ENCODE assay signal across 8 cellular contexts in genomic region chr13:41058229-41059070, GRCh38. TPM values are rescaled to one million over a fixed set of nuclear protein-coding genes. Genes with fewer than 3 reads are reported as not detected.
DNase-seq lines count a peak whose midpoint lies in the region; ATAC-seq and TF ChIP-seq lines count a peak whose summit lies in the region.

No MANE protein-coding gene starts in this region.

- H3K27ac Mint-ChIP-seq in activated CD8-positive, alpha-beta T cell treated with anti-CD3 and anti-CD28 coated beads, Interleukin-2, amount 10 ng/mL, durations not matched to agents 7 days and 5 days = peak overlapping the region; percentile 23

- TF ChIP-seq CTCF in HL-60 (IDR thresholded peaks at IDR 0.05; ENCODE audit: insufficient read depth, low read length) (no peak), right atrium auricular region (IDR thresholded peaks at IDR 0.05) (no peak), spleen (IDR thresholded peaks at IDR 0.05 in 8 of 11, conservative IDR thresholded peaks at IDR 0.05 in 3 of 11) (no peak)

- ATAC-seq in activated CD8-positive, alpha-beta T cell treated with anti-CD3 and anti-CD28 coated beads, Interleukin-2, amount 10 ng/mL, durations not matched to agents 7 days and 5 days = no peak
- ATAC-seq in GM18867 (IDR thresholded peaks at IDR 0.05; ENCODE audit: unreplicated experiment) = no peak
- ATAC-seq in GM21360 (IDR thresholded peaks at IDR 0.05; ENCODE audit: unreplicated experiment) = no peak

- CTCF ChIA-PET in activated CD8-positive, alpha-beta T cell treated with anti-CD3 and anti-CD28 coated beads, Interleukin-2, amount 10 ng/mL, durations not matched to agents 7 days and 5 days (lab: Charles Lee) = interaction anchor here (0.7 to 1.9 kb wide), 8 partner anchors 16 to 163 kb away, joined by 3 to 20 read pairs (median 4); partner anchors contain the start of gene ELF1

- H3K27ac ChIP-seq in HL-60 (replicated peaks) (peak overlapping the region; percentile 93), right atrium auricular region (peak overlapping the region; percentile 98), spleen (peak overlapping the region in 7 of 8 donors; percentile 93 to 98 (median 97))
- H3K27ac ChIP-seq in effector memory CD4-positive, alpha-beta T cell (ENCODE audit: insufficient read depth, low read length, poor library complexity, severe bottlenecking) = no peak overlapping the region

- H3K4me3 ChIP-seq in HL-60 (replicated peaks; ENCODE audit: insufficient read depth, low read length) (peak overlapping the region; percentile 91), right atrium auricular region (peak overlapping the region; percentile 66 to 77), spleen (peak overlapping the region in 4 of 8 donors; percentile 68 to 91 (median 86))
- no peak overlapping the region for H3K4me3 ChIP-seq in effector memory CD4-positive, alpha-beta T cell (ENCODE audit: insufficient read depth, low read depth, low read length, poor library complexity, severe bottlenecking)

- H3K9me3 ChIP-seq in right atrium auricular region = no peaks in the 10 kb centered on the region
- no peaks in the 10 kb centered on the region for H3K9me3 ChIP-seq in spleen
- H3K9me3 ChIP-seq in effector memory CD4-positive, alpha-beta T cell (ENCODE audit: control insufficient read depth, low read length) = no peaks in the 10 kb centered on the region

- intact Hi-C loops in spleen (cut with DNase I; ENCODE audit: low total_unique reads) = loop anchor here (10.0 kb wide), 3 partner anchors 84 to 264 kb away; no protein-coding TSS in a partner anchor

- peaks cover 61% of the 10 kb centered on the region for H3K4me1 Mint-ChIP-seq in activated CD8-positive, alpha-beta T cell treated with anti-CD3 and anti-CD28 coated beads, Interleukin-2, amount 10 ng/mL, durations not matched to agents 7 days and 5 days (ENCODE audit: low read depth)

- peaks cover 14% of the 10 kb centered on the region for H3K36me3 Mint-ChIP-seq in activated CD8-positive, alpha-beta T cell treated with anti-CD3 and anti-CD28 coated beads, Interleukin-2, amount 10 ng/mL, durations not matched to agents 7 days and 5 days (ENCODE audit: low read depth)

- no peak for TF ChIP-seq POLR2A in spleen (IDR thresholded peaks at IDR 0.05)

- no peaks in the 10 kb centered on the region for H3K9me3 Mint-ChIP-seq in activated CD8-positive, alpha-beta T cell treated with anti-CD3 and anti-CD28 coated beads, Interleukin-2, amount 10 ng/mL, durations not matched to agents 7 days and 5 days (ENCODE audit: insufficient read depth)

- H3K4me3 Mint-ChIP-seq in activated CD8-positive, alpha-beta T cell treated with anti-CD3 and anti-CD28 coated beads, Interleukin-2, amount 10 ng/mL, durations not matched to agents 7 days and 5 days = peak overlapping the region; percentile 99

- H3K36me3 ChIP-seq in right atrium auricular region (no peaks in the 10 kb centered on the region), spleen (peaks cover 0 to under 1% (median 0%) of the 10 kb centered on the region in 6 donors)
- no peaks in the 10 kb centered on the region for H3K36me3 ChIP-seq in effector memory CD4-positive, alpha-beta T cell (ENCODE audit: control insufficient read depth, insufficient read depth, low read length)

- H3K27me3 Mint-ChIP-seq in activated CD8-positive, alpha-beta T cell treated with anti-CD3 and anti-CD28 coated beads, Interleukin-2, amount 10 ng/mL, durations not matched to agents 7 days and 5 days (ENCODE audit: low read depth) = no peaks in the 10 kb centered on the region

- DNase-seq in HL-60 (ENCODE audit: low read depth in 1 of 2, low spot score in 1 of 2) (peak in 1 of 2 experiments; percentile 32), right atrium auricular region (ENCODE audit: low spot score) (no peak), spleen (no peak), NCI-H1694 (lab: John Stamatoyannopoulos, UW) (no peak)
- no peak for DNase-seq in activated CD8-positive, alpha-beta T cell treated with anti-CD3 and anti-CD28 coated beads, Interleukin-2, amount 10 ng/mL, durations not matched to agents 7 days and 5 days
- DNase-seq in effector memory CD4-positive, alpha-beta T cell = no peak

- POLR2A ChIA-PET in activated CD8-positive, alpha-beta T cell treated with anti-CD3 and anti-CD28 coated beads, Interleukin-2, amount 10 ng/mL, durations not matched to agents 7 days and 5 days (lab: Charles Lee) = interaction anchor here (0.7 to 2.4 kb wide), 3 partner anchors 39 to 84 kb away, joined by 3 to 19 read pairs (median 4); partner anchors contain the start of gene ELF1

- H3K4me1 ChIP-seq in right atrium auricular region = peaks cover 0 to 66% of the 10 kb centered on the region in 2 donors
- peaks cover 24 to 82% (median 71%) of the 10 kb centered on the region in 6 donors for H3K4me1 ChIP-seq in spleen
- peaks cover 4% of the 10 kb centered on the region for H3K4me1 ChIP-seq in effector memory CD4-positive, alpha-beta T cell (ENCODE audit: control insufficient read depth, insufficient read depth, low read length, poor library complexity, severe bottlenecking)

- H3K27me3 ChIP-seq in HL-60 (ENCODE audit: insufficient read depth, poor library complexity, severe bottlenecking) = no peaks in the 10 kb centered on the region
- H3K27me3 ChIP-seq in right atrium auricular region = no peaks in the 10 kb centered on the region
- no peaks in the 10 kb centered on the region for H3K27me3 ChIP-seq in spleen (replicated peaks in 1 of 7)
- no peaks in the 10 kb centered on the region for H3K27me3 ChIP-seq in effector memory CD4-positive, alpha-beta T cell (replicated peaks; ENCODE audit: control insufficient read depth, insufficient read depth, low read length, poor library complexity, severe bottlenecking)

- WGBS in spleen, 5 donors = 85 to 90% (median 88%) methylated on average over 18 of the region's 18 CpGs

RNA-seq across cellular contexts. Expression of gene WBP4, which starts 2.9 kb away (rescaled TPM):
- total RNA-seq in activated CD8-positive, alpha-beta T cell treated with anti-CD3 and anti-CD28 coated beads, Interleukin-2, amount 10 ng/mL, durations not matched to agents 7 days and 5 days = 10 to 100 TPM in 1 of 2 experiments, 1 to 10 TPM in 1; 9.7 to 10.4 TPM
- total RNA-seq in right atrium auricular region (10 to 100 TPM; 14.0 to 18.0 TPM), spleen (1 to 10 TPM; 7.0 to 9.2 (median 8.0) TPM)
- 1 to 10 TPM; 7.9 to 9.1 (median 9.0) TPM for polyA plus RNA-seq in spleen

RNA-seq across cellular contexts. Expression of gene ELF1, which starts 39.3 kb away (rescaled TPM):
- total RNA-seq in activated CD8-positive, alpha-beta T cell treated with anti-CD3 and anti-CD28 coated beads, Interleukin-2, amount 10 ng/mL, durations not matched to agents 7 days and 5 days = 100 to 1,000 TPM; 106 to 107 TPM
- total RNA-seq in right atrium auricular region = 10 to 100 TPM; 39.1 to 54.2 TPM
- total RNA-seq in spleen = 100 to 1,000 TPM; 107 to 146 (median 124) TPM
- polyA plus RNA-seq in spleen = 10 to 100 TPM; 18.0 to 33.7 (median 28.3) TPM
